8 cellular contexts compared by ENCODE assay signal in genomic region chr5:54985301-54986268, GRCh38. TPM values are rescaled to one million over a fixed set of nuclear protein-coding genes. Genes with fewer than 3 reads are reported as not detected.
A peak's percentile ranks its signal among the peaks of the same experiment; 100 is the strongest.
DNase-seq lines count a peak whose midpoint lies in the region; ATAC-seq and TF ChIP-seq lines count a peak whose summit lies in the region.

A gene with protein sequence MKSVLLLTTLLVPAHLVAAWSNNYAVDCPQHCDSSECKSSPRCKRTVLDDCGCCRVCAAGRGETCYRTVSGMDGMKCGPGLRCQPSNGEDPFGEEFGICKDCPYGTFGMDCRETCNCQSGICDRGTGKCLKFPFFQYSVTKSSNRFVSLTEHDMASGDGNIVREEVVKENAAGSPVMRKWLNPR (minus strand): TSS chr5:54985593. CDS start chr5:54985517, 76 bp downstream.

- intact Hi-C loops in activated CD8-positive, alpha-beta T cell treated with anti-CD3 and anti-CD28 coated beads for 36 hours (cut with micrococcal nuclease) = no loop called here

- CTCF ChIA-PET in activated CD8-positive, alpha-beta T cell treated with anti-CD3 and anti-CD28 coated beads, Interleukin-2, amount 10 ng/mL, durations not matched to agents 7 days and 5 days (lab: Charles Lee) = interaction anchor here (0.8 to 3.2 kb wide), 9 partner anchors 8 to 154 kb away, joined by 3 to 8 read pairs (median 4); no protein-coding TSS in a partner anchor
- CTCF ChIA-PET in activated CD8-positive, alpha-beta T cell treated with anti-CD3 and anti-CD28 coated beads for 36 hours (lab: Charles Lee) = interaction anchor here (0.8 to 2.4 kb wide), 7 partner anchors 9 to 161 kb away, joined by 3 to 9 read pairs (median 3); no protein-coding TSS in a partner anchor

- no peaks in the 10 kb centered on the region for H3K9me3 ChIP-seq in thoracic aorta

- H3K4me3 ChIP-seq in thoracic aorta = peak within 1 kb of the TSS; percentile 42

- peaks cover 6% of the 10 kb centered on the region for H3K36me3 Mint-ChIP-seq in activated CD8-positive, alpha-beta T cell treated with anti-CD3 and anti-CD28 coated beads, Interleukin-2, amount 10 ng/mL, durations not matched to agents 7 days and 5 days (ENCODE audit: low read depth)
- H3K36me3 Mint-ChIP-seq in activated CD8-positive, alpha-beta T cell treated with anti-CD3 and anti-CD28 coated beads for 36 hours (ENCODE audit: low read depth) = no peaks in the 10 kb centered on the region

- H3K36me3 ChIP-seq in thoracic aorta = no peaks in the 10 kb centered on the region

- no peak within 1 kb of the TSS for H3K27ac ChIP-seq in thoracic aorta

- POLR2A ChIA-PET in activated CD8-positive, alpha-beta T cell treated with anti-CD3 and anti-CD28 coated beads, Interleukin-2, amount 10 ng/mL, durations not matched to agents 7 days and 5 days (lab: Charles Lee) = no interaction called here
- POLR2A ChIA-PET in activated CD8-positive, alpha-beta T cell treated with anti-CD3 and anti-CD28 coated beads for 36 hours (lab: Charles Lee) = no interaction called here

- no peaks in the 10 kb centered on the region for H3K27me3 ChIP-seq in thoracic aorta (replicated peaks; ENCODE audit: insufficient read depth)

- TF ChIP-seq CTCF in activated CD8-positive, alpha-beta T cell treated with anti-CD3 and anti-CD28 coated beads for 36 hours (IDR thresholded peaks at IDR 0.05) = no peak
- no peak for TF ChIP-seq CTCF in thoracic aorta (IDR thresholded peaks at IDR 0.05)

- H3K4me3 Mint-ChIP-seq in activated CD8-positive, alpha-beta T cell treated with anti-CD3 and anti-CD28 coated beads, Interleukin-2, amount 10 ng/mL, durations not matched to agents 7 days and 5 days = peak within 1 kb of the TSS; percentile 39
- no peak within 1 kb of the TSS for H3K4me3 Mint-ChIP-seq in activated CD8-positive, alpha-beta T cell treated with anti-CD3 and anti-CD28 coated beads for 36 hours

- H3K9me3 Mint-ChIP-seq in activated CD8-positive, alpha-beta T cell treated with anti-CD3 and anti-CD28 coated beads, Interleukin-2, amount 10 ng/mL, durations not matched to agents 7 days and 5 days (ENCODE audit: insufficient read depth) = no peaks in the 10 kb centered on the region
- H3K9me3 Mint-ChIP-seq in activated CD8-positive, alpha-beta T cell treated with anti-CD3 and anti-CD28 coated beads for 36 hours = no peaks in the 10 kb centered on the region

- peaks cover 16% of the 10 kb centered on the region for H3K27me3 Mint-ChIP-seq in activated CD8-positive, alpha-beta T cell treated with anti-CD3 and anti-CD28 coated beads, Interleukin-2, amount 10 ng/mL, durations not matched to agents 7 days and 5 days (ENCODE audit: low read depth)
- peaks cover 5% of the 10 kb centered on the region for H3K27me3 Mint-ChIP-seq in activated CD8-positive, alpha-beta T cell treated with anti-CD3 and anti-CD28 coated beads for 36 hours

- peak; percentile 55 for ATAC-seq in activated CD8-positive, alpha-beta T cell treated with anti-CD3 and anti-CD28 coated beads, Interleukin-2, amount 10 ng/mL, durations not matched to agents 7 days and 5 days
- no peak for ATAC-seq in activated CD8-positive, alpha-beta T cell treated with anti-CD3 and anti-CD28 coated beads for 36 hours
- ATAC-seq in thoracic aorta (ENCODE audit: insufficient number of reproducible peaks, low FRiP score, low read depth) = no peak
- no peak for ATAC-seq in HG03571 (IDR thresholded peaks at IDR 0.05; ENCODE audit: unreplicated experiment)

- H3K27ac Mint-ChIP-seq in activated CD8-positive, alpha-beta T cell treated with anti-CD3 and anti-CD28 coated beads, Interleukin-2, amount 10 ng/mL, durations not matched to agents 7 days and 5 days = peak within 1 kb of the TSS; percentile 26
- H3K27ac Mint-ChIP-seq in activated CD8-positive, alpha-beta T cell treated with anti-CD3 and anti-CD28 coated beads for 36 hours = no peak within 1 kb of the TSS

- H3K4me1 Mint-ChIP-seq in activated CD8-positive, alpha-beta T cell treated with anti-CD3 and anti-CD28 coated beads, Interleukin-2, amount 10 ng/mL, durations not matched to agents 7 days and 5 days (ENCODE audit: low read depth) = peaks cover 60% of the 10 kb centered on the region
- peaks cover 26% of the 10 kb centered on the region for H3K4me1 Mint-ChIP-seq in activated CD8-positive, alpha-beta T cell treated with anti-CD3 and anti-CD28 coated beads for 36 hours (ENCODE audit: low read depth)

- no peak for DNase-seq in activated CD8-positive, alpha-beta T cell treated with anti-CD3 and anti-CD28 coated beads, Interleukin-2, amount 10 ng/mL, durations not matched to agents 7 days and 5 days
- no peak for DNase-seq in activated CD8-positive, alpha-beta T cell treated with anti-CD3 and anti-CD28 coated beads for 36 hours
- DNase-seq in SW480 (ENCODE audit: low spot score) = peak; percentile 18
- DNase-seq in glomerular visceral epithelial cell (ENCODE audit: extremely low spot score) = peak; percentile 4
- DNase-seq in thoracic aorta (ENCODE audit: low spot score) = no peak
- no peak for DNase-seq in NCI-H2081 treated with DMSO at 0.1 percent for 48 hours (lab: John Stamatoyannopoulos, UW)
- DNase-seq in stimulated activated naive CD4-positive, alpha-beta T cell treated with Interleukin-2 at 50 U/mL for 16 hours (lab: John Stamatoyannopoulos, UW) = no peak

- peaks cover 5 to 15% of the 10 kb centered on the region in 2 donors for H3K4me1 ChIP-seq in thoracic aorta (ENCODE audit: control insufficient read depth in 1 of 2, low read depth in 2 of 2)

RNA-seq across cellular contexts. Expression of the gene that starts here (rescaled TPM):
- not detected for total RNA-seq in activated CD8-positive, alpha-beta T cell treated with anti-CD3 and anti-CD28 coated beads, Interleukin-2, amount 10 ng/mL, durations not matched to agents 7 days and 5 days
- total RNA-seq in activated CD8-positive, alpha-beta T cell treated with anti-CD3 and anti-CD28 coated beads for 36 hours = under 1 TPM; 0.20 to 0.47 TPM
- 1 to 10 TPM; 1.8 to 3.9 TPM for total RNA-seq in thoracic aorta

Comparison
In these comparisons a context has a peak if more than half of its experiments do, and no peak if none do; other contexts are left out.
1. Peak in ATAC-seq in activated CD8-positive, alpha-beta T cell treated with anti-CD3 and anti-CD28 coated beads, Interleukin-2, amount 10 ng/mL, durations not matched to agents 7 days and 5 days; RNA of the gene not detected or under 1 TPM.
2. DNase-seq: peak in SW480 (single experiment) and glomerular visceral epithelial cell (single experiment); none in activated CD8-positive, alpha-beta T cell treated with anti-CD3 and anti-CD28 coated beads, Interleukin-2, amount 10 ng/mL, durations not matched to agents 7 days and 5 days (single experiment), activated CD8-positive, alpha-beta T cell treated with anti-CD3 and anti-CD28 coated beads for 36 hours (single experiment), thoracic aorta (single experiment), NCI-H2081 treated with DMSO at 0.1 percent for 48 hours (single experiment) and stimulated activated naive CD4-positive, alpha-beta T cell treated with Interleukin-2 at 50 U/mL for 16 hours (single experiment).